Comparison of ENCODE assay signal across 10 cellular contexts in genomic region chr2:58834404-58834803, GRCh38.
A peak's percentile ranks its signal among the peaks of the same experiment; 100 is the strongest.
DNase-seq lines count a peak whose midpoint lies in the region; ATAC-seq and TF ChIP-seq lines count a peak whose summit lies in the region.
"Had no signal": no experiment of that assay in that cellular context is flagged by ENCODE, and none has a peak within 500 bp of the region (broad histone marks: within the 10 kb centered on the region; RNA-seq: fewer than 3 reads in every experiment).

No MANE protein-coding gene starts in this region.

- H3K27ac ChIP-seq in GM23338 (ENCODE audit: low read depth) = no peak overlapping the region
- no peak overlapping the region for H3K27ac ChIP-seq in iPS DF 6.9 (ENCODE audit: low read length)

- intact Hi-C loops in sciatic nerve (cut with DNase I) = no loop called here

- no peaks in the 10 kb centered on the region for H4K20me1 ChIP-seq in GM23338 (replicated peaks; ENCODE audit: insufficient read depth)

- TF ChIP-seq CTCF in GM23338 (conservative IDR thresholded peaks at IDR 0.05; ENCODE audit: low read depth in 2 of 2) = no peak

- no peak overlapping the region for H3K4me2 ChIP-seq in GM23338

- H2AFZ ChIP-seq in GM23338 = no peak overlapping the region

- ATAC-seq in GM23338 (peak; percentile 97), HG02763 (IDR thresholded peaks at IDR 0.05; ENCODE audit: unreplicated experiment) (no peak), sciatic nerve (no peak), GM18511 (IDR thresholded peaks at IDR 0.05; ENCODE audit: unreplicated experiment) (no peak)

- no peaks in the 10 kb centered on the region; the same call in 2 of the 3 replicates for H3K9me3 Mint-ChIP-seq in GM23338

- DNase-seq in AG08395 (ENCODE audit: low spot score) = peak; percentile 21
- DNase-seq in GM23338 (ENCODE audit: low spot score) = peak; percentile 89
- DNase-seq in UCSD-AML1 (lab: John Stamatoyannopoulos, UW; ENCODE audit: unreplicated experiment) = peak; percentile 39
- DNase-seq in iPS DF 6.9 (ENCODE audit: low read depth, low spot score) = peak; percentile 60
- no peak for DNase-seq in sciatic nerve (ENCODE audit: low spot score)
- no peak for DNase-seq in NCI-H2227 (lab: John Stamatoyannopoulos, UW; ENCODE audit: unreplicated experiment)
- DNase-seq: SHP77 had no signal

- peaks cover 2% of the 10 kb centered on the region for H3K27me3 Mint-ChIP-seq in GM23338 (ENCODE audit: insufficient read depth, low read depth, poor library complexity)

- no peaks in the 10 kb centered on the region for H3K9me3 ChIP-seq in iPS DF 6.9 (ENCODE audit: control insufficient read depth, insufficient read depth, low read length)

- H3K4me3 Mint-ChIP-seq in GM23338 = no peak overlapping the region

- H3K4me1 ChIP-seq in GM23338 (ENCODE audit: insufficient read depth) (peaks cover 7% of the 10 kb centered on the region; the same call in 1 of the 2 replicates), iPS DF 6.9 (ENCODE audit: control insufficient read depth, insufficient read depth, low read length) (peaks cover 2% of the 10 kb centered on the region; the same call in 1 of the 2 replicates)

- H3K9me2 ChIP-seq in GM23338 (ENCODE audit: insufficient read depth) = no peaks in the 10 kb centered on the region

- no CpG with 5 or more reads among the region's 3 CpGs for WGBS in iPS DF 6.9 (ENCODE audit: insufficient coverage, insufficient read length)

- no peaks in the 10 kb centered on the region for H3F3A ChIP-seq in GM23338 (replicated peaks; ENCODE audit: low read depth)

- no peak overlapping the region for H3K27ac Mint-ChIP-seq in GM23338
- H3K27ac Mint-ChIP-seq: activated T-helper 2 cell treated with anti-CD3 and anti-CD28 coated beads, Interferon-gamma antibody, Interleukin-2, Interleukin-4, amounts not matched to agents 10 μg/mL and 5 μg/mL and 100 μg/mL, durations not matched to agents 14 hours and 24 hours and 36 hours had no signal

- H3K4me3 ChIP-seq in GM23338 (no peak overlapping the region), iPS DF 6.9 (ENCODE audit: low read length) (no peak overlapping the region)

- H3K36me3 Mint-ChIP-seq in GM23338 (ENCODE audit: low read depth) = no peaks in the 10 kb centered on the region

- peaks cover 12% of the 10 kb centered on the region; the same call in 2 of the 3 replicates for H3K4me1 Mint-ChIP-seq in GM23338

- no peaks in the 10 kb centered on the region for H3K79me2 ChIP-seq in GM23338 (replicated peaks; ENCODE audit: insufficient read depth)

- H3K36me3 ChIP-seq in GM23338 (ENCODE audit: insufficient read depth) (no peaks in the 10 kb centered on the region), iPS DF 6.9 (ENCODE audit: control insufficient read depth, insufficient read depth, low read length) (no peaks in the 10 kb centered on the region)

- H3K27me3 ChIP-seq in GM23338 (ENCODE audit: insufficient read depth) (no peaks in the 10 kb centered on the region), iPS DF 6.9 (ENCODE audit: control insufficient read depth, insufficient read depth, low read length) (no peaks in the 10 kb centered on the region)

TF ChIP-seq in GM23338, 12 proteins besides CTCF, POLR2A, EP300 and RAD21 (continues in another document):
- no peak for TF ChIP-seq EZH2phosphoT487 (IDR thresholded peaks at IDR 0.05; ENCODE audit: unreplicated experiment)
- no peak for TF ChIP-seq POLR2AphosphoS5 (IDR thresholded peaks at IDR 0.05; ENCODE audit: low read depth)
- TF ChIP-seq REST (IDR thresholded peaks at IDR 0.05; ENCODE audit: unreplicated experiment) = peak; percentile 96
- no peak for TF ChIP-seq STAT1 (IDR thresholded peaks at IDR 0.05; ENCODE audit: unreplicated experiment)
- TF ChIP-seq EZH2 (IDR thresholded peaks at IDR 0.05; ENCODE audit: low read depth, unreplicated experiment) = no peak
- no peak for TF ChIP-seq ETS1 (IDR thresholded peaks at IDR 0.05)
- TF ChIP-seq ZNF331 (CRISPR knock-in tag; IDR thresholded peaks at IDR 0.05; ENCODE audit: low read depth) = no peak

Comparison
In these comparisons a context has a peak if more than half of its experiments do, and no peak if none do; other contexts are left out.
1. DNase-seq: peak in AG08395 (single experiment), GM23338 (single experiment), UCSD-AML1 (single experiment) and iPS DF 6.9 (single experiment); none in sciatic nerve (single experiment) and NCI-H2227 (single experiment).